In genomic region chr14:102063092-102063807, GRCh38 we compare ENCODE assay signal across 8 cellular contexts. TPM values are rescaled to one million over a fixed set of nuclear protein-coding genes. Genes with fewer than 3 reads are reported as not detected.
DNase-seq lines count a peak whose midpoint lies in the region; ATAC-seq, FAIRE-seq and TF ChIP-seq lines count a peak whose summit lies in the region.

No MANE protein-coding gene starts in this region.

- peaks cover 19% of the 10 kb centered on the region for H3K4me1 ChIP-seq in HepG2 (ENCODE audit: insufficient read depth, low read length)

- H3K9me3 ChIP-seq in HepG2 (ENCODE audit: low read length): no peaks in the 10 kb centered on the region

- CTCF ChIA-PET in Calu3 (lab: Charles Lee) (interaction anchor here (0.6 to 1.4 kb wide), 7 partner anchors 8 to 487 kb away, joined by 3 to 21 read pairs (median 4); no protein-coding TSS in a partner anchor), HEK293T (lab: Yijun Ruan, JAX) (interaction anchor here (0.7 to 2.1 kb wide), 4 partner anchors 14 to 299 kb away, joined by 3 to 8 read pairs (median 3); no protein-coding TSS in a partner anchor), HepG2 (lab: Yijun Ruan, JAX; ENCODE audit: low intra/inter-chr PET ratio, low total read pairs) (interaction anchor here (2.7 kb wide), 1 partner anchor 33 kb away, joined by 22 read pairs; no protein-coding TSS in a partner anchor)

- peak; percentile 36 for TF ChIP-seq CTCF in Calu3 (IDR thresholded peaks at IDR 0.05; ENCODE audit: unreplicated experiment)
- no peak for TF ChIP-seq CTCF in coronary artery (IDR thresholded peaks at IDR 0.05)
- peak; percentile 57 for TF ChIP-seq CTCF in HepG2 (CRISPR knock-in tag; IDR thresholded peaks at IDR 0.05)

- H2AFZ ChIP-seq in HepG2 (ENCODE audit: low read length): no peak overlapping the region

- H3K36me3 Mint-ChIP-seq in Calu3 (ENCODE audit: insufficient read depth, unreplicated experiment): peaks cover 5% of the 10 kb centered on the region

- peaks cover 2 to 3% of the 10 kb centered on the region in 2 experiments; a peak in 3 of 5 replicates for H3K27me3 ChIP-seq in HepG2 (ENCODE audit: control insufficient read depth in 1 of 2, insufficient read depth in 2 of 2, low read length in 2 of 2)

- intact Hi-C loops in Calu3 (cut with micrococcal nuclease; ENCODE audit: unreplicated experiment): loop anchor here (2.0 to 5.0 kb wide), 2 partner anchors 34 to 249 kb away; no protein-coding TSS in a partner anchor
- intact Hi-C loops in HepG2 (cut with micrococcal nuclease; ENCODE audit: unreplicated experiment): loop anchor here (1.0 kb wide), 1 partner anchor 33 kb away; no protein-coding TSS in a partner anchor

- H4K20me1 ChIP-seq in HepG2 (ENCODE audit: insufficient read depth, low read length): no peaks in the 10 kb centered on the region

- H3K4me3 ChIP-seq in coronary artery (no peak overlapping the region), HepG2 (replicated peaks in 1 of 3; ENCODE audit: insufficient read depth in 1 of 3, low read depth in 2 of 3, low read length in 3 of 3) (peak overlapping the region; percentile 22 to 68 (median 47); a peak in 5 of 6 replicates)

- ATAC-seq in HepG2 (peak; percentile 79), GM21360 (IDR thresholded peaks at IDR 0.05; ENCODE audit: unreplicated experiment) (no peak)

- H3K4me3 Mint-ChIP-seq in Calu3 (ENCODE audit: low read depth, unreplicated experiment): peak overlapping the region; percentile 49

- DNase-seq in Calu3 (peak; percentile 90), HEK293T (ENCODE audit: extremely low spot score) (peak; percentile 82), NCI-H510A (lab: John Stamatoyannopoulos, UW) (peak; percentile 52), coronary artery (ENCODE audit: low spot score) (peak; percentile 88), HepG2 (ENCODE audit: low spot score) (peak; percentile 83)
- peak; percentile 83 for DNase-seq in activated CD4-positive, alpha-beta T cell treated with anti-CD3 and anti-CD28 coated beads for 48 hours
- peak; percentile 15 to 52 (median 17) for DNase-seq in stimulated activated CD4-positive, alpha-beta T cell treated with anti-CD3 and anti-CD28 coated beads, TNF-alpha, amount 100 ng/mL, for 1 hour (ENCODE audit: low read depth in 3 of 3, low spot score in 1 of 3)

- TF ChIP-seq POLR2A in HepG2 (IDR thresholded peaks at IDR 0.05; ENCODE audit: insufficient read depth in 1 of 2, low read depth in 2 of 2, low read length in 2 of 2): no peak

- H3K9me3 Mint-ChIP-seq in Calu3 (ENCODE audit: low read depth, unreplicated experiment): no peaks in the 10 kb centered on the region

- POLR2A ChIA-PET in HEK293T (lab: Yijun Ruan, JAX): interaction anchor here (1.1 to 1.4 kb wide), 2 partner anchors 16 to 24 kb away, joined by 3 read pairs; no protein-coding TSS in a partner anchor
- POLR2A ChIA-PET in HepG2 (lab: Yijun Ruan, JAX): interaction anchor here (1.2 to 2.3 kb wide), 3 partner anchors 15 to 33 kb away, joined by 3 to 9 read pairs (median 4); no protein-coding TSS in a partner anchor

- no peaks in the 10 kb centered on the region for H3K27me3 Mint-ChIP-seq in Calu3 (ENCODE audit: unreplicated experiment)

- 3% methylated on average over 14 of the region's 26 CpGs for WGBS in HepG2 (ENCODE audit: low lambda C conversion rate)

- peak overlapping the region; percentile 93 for H3K4me2 ChIP-seq in HepG2 (ENCODE audit: low read depth, low read length)

- H3K27ac ChIP-seq in coronary artery (no peak overlapping the region), HepG2 (ENCODE audit: extremely low read length, insufficient read depth, low read length) (no peak overlapping the region)

- no peaks in the 10 kb centered on the region for H3K79me2 ChIP-seq in HepG2 (ENCODE audit: insufficient read depth, low read length)

- TF ChIP-seq RAD21 in HepG2 (CRISPR knock-in tag; IDR thresholded peaks at IDR 0.05): 0 out of 2 replicates have a peak, but pooled peaks have one; percentile 13

- BruUV-seq in Calu3 (replicated peaks; lab: Mats Ljungman, UMichigan) (no TSS peak), HepG2 (replicated peaks; lab: Mats Ljungman, UMichigan) (no TSS peak)

- no peak overlapping the region for H3K27ac Mint-ChIP-seq in Calu3 (ENCODE audit: unreplicated experiment)

- no peak for TF ChIP-seq EP300 in HepG2 (IDR thresholded peaks at IDR 0.05; ENCODE audit: low read depth in 2 of 2, low read length in 2 of 2)
- no peak for TF ChIP-seq EP300 in HepG2 (CRISPR knock-in tag; IDR thresholded peaks at IDR 0.05; ENCODE audit: borderline replicate concordance)

- H3K4me1 Mint-ChIP-seq in Calu3 (ENCODE audit: low read depth, unreplicated experiment): peaks cover 13% of the 10 kb centered on the region

- no peaks in the 10 kb centered on the region for H3K36me3 ChIP-seq in HepG2 (replicated peaks in 1 of 2; ENCODE audit: control insufficient read depth in 1 of 2, insufficient read depth in 2 of 2, low read length in 2 of 2)

- FAIRE-seq in HepG2 (lab: Jason Lieb, UNC): peak; percentile 77

- in situ Hi-C loops in HepG2 (cut with HindIII; ENCODE audit: extremely low pct_ligation_motif_present, low pct_unique_long_range_greater_than_20kb): loop anchor here (5.0 kb wide), 1 partner anchor 34 kb away; no protein-coding TSS in a partner anchor

- peak overlapping the region; percentile 41; the same call in 1 of the 2 replicates for H3K9ac ChIP-seq in HepG2 (ENCODE audit: insufficient read depth, low read depth, low read length)

TF ChIP-seq in HEK293T, 16 proteins besides CTCF, POLR2A, EP300 and RAD21 (continues in another document):
- TF ChIP-seq L3MBTL2 (conservative IDR thresholded peaks at IDR 0.05) (no peak), HDGF (IDR thresholded peaks at IDR 0.05; ENCODE audit: borderline replicate concordance) (no peak), LEF1 (IDR thresholded peaks at IDR 0.05; ENCODE audit: borderline replicate concordance) (no peak), PKNOX1 (IDR thresholded peaks at IDR 0.05) (no peak), ZNF384 (IDR thresholded peaks at IDR 0.05) (no peak), SUZ12 (IDR thresholded peaks at IDR 0.05) (no peak), FOXM1 (IDR thresholded peaks at IDR 0.05; ENCODE audit: borderline replicate concordance) (no peak), ELF4 (IDR thresholded peaks at IDR 0.05) (no peak), SP1 (IDR thresholded peaks at IDR 0.05) (no peak), FOXA1 (IDR thresholded peaks at IDR 0.05) (no peak), FOXK2 (IDR thresholded peaks at IDR 0.05) (no peak)

TF ChIP-seq in HepG2, 621 proteins besides CTCF, POLR2A, EP300 and RAD21 (continues in another document):
- 0 out of 2 replicates have a peak, but pooled peaks have one; percentile 8 for TF ChIP-seq HOXA3 (CRISPR knock-in tag; IDR thresholded peaks at IDR 0.05)
- peak; percentile 28 for TF ChIP-seq RBM39 (IDR thresholded peaks at IDR 0.05; ENCODE audit: low read depth, low read length, poor library complexity, severe bottlenecking)
- TF ChIP-seq ZNF614 (CRISPR knock-in tag; IDR thresholded peaks at IDR 0.05; ENCODE audit: borderline replicate concordance): peak; percentile 27; the same call in 1 of the 2 replicates
- no peak for TF ChIP-seq KDM4B (CRISPR knock-in tag; IDR thresholded peaks at IDR 0.05)
- TF ChIP-seq ATF7-NPFF (CRISPR knock-in tag; IDR thresholded peaks at IDR 0.05; ENCODE audit: low read depth): no peak
- TF ChIP-seq ZC3H13 (CRISPR knock-in tag; IDR thresholded peaks at IDR 0.05): no peak
- TF ChIP-seq DMAP1 (CRISPR knock-in tag; IDR thresholded peaks at IDR 0.05): no peak
- TF ChIP-seq HOXA7 (CRISPR knock-in tag; IDR thresholded peaks at IDR 0.05): no peak
- TF ChIP-seq RAD51 (IDR thresholded peaks at IDR 0.05; ENCODE audit: borderline replicate concordance): no peak
- TF ChIP-seq IRF2 (CRISPR knock-in tag; IDR thresholded peaks at IDR 0.05): no peak
- peak; percentile 27 for TF ChIP-seq TEAD3 (CRISPR knock-in tag; optimal IDR thresholded peaks at IDR 0.05; ENCODE audit: borderline replicate concordance)
- no peak for TF ChIP-seq CCAR2 (optimal IDR thresholded peaks at IDR 0.05; ENCODE audit: low read depth, low read length)
- no peak for TF ChIP-seq TFAP4 (IDR thresholded peaks at IDR 0.05; ENCODE audit: borderline replicate concordance, low read depth)
- TF ChIP-seq TARDBP (CRISPR knock-in tag; IDR thresholded peaks at IDR 0.05): no peak

RNA-seq across cellular contexts. Expression of gene HSP90AA1, which starts 23.6 kb away (rescaled TPM):
- total RNA-seq in Calu3 (2022) (1,038 and 1,111 TPM in 2 replicates), HepG2 (2016; rRNA removed; fragmentation: Illumina TruSeq; extraction: Trizol) (636 and 1,509 TPM in 2 replicates)
- 68.9 and 73.7 TPM in 2 replicates for total RNA-seq in HepG2 (2016; cell fraction: cytosol; rRNA removed; fragmentation: Illumina TruSeq; extraction: Trizol; ENCODE audit: low read depth)
- 651 and 1,441 TPM in 2 replicates for total RNA-seq in HepG2 (2016; cell fraction: insoluble cytoplasmic fraction; rRNA removed; fragmentation: Illumina TruSeq; extraction: Trizol)
- 133 and 157 TPM in 2 replicates for total RNA-seq in HepG2 (2016; cell fraction: membrane; rRNA removed; fragmentation: Illumina TruSeq; extraction: Trizol)
- 507 and 548 TPM in 2 replicates for total RNA-seq in HepG2 (2016; cell fraction: nucleus; rRNA removed; fragmentation: Illumina TruSeq; extraction: Trizol)
- polyA plus RNA-seq in HepG2 (2011; rRNA removed): 205 and 262 TPM in 2 replicates
- 127 and 221 TPM in 2 replicates for polyA plus RNA-seq in HepG2 (2011; cell fraction: cytosol; rRNA removed)
- 46.7 and 79.9 TPM in 2 replicates for polyA plus RNA-seq in HepG2 (2011; cell fraction: nucleus; rRNA removed)
- 319 and 504 TPM in 2 replicates for polyA plus RNA-seq in HepG2 (2012)
- polyA plus RNA-seq in HepG2 (2016; cell fraction: cytosol; fragmentation: Illumina TruSeq; extraction: Trizol; ENCODE audit: low read depth): 49.1 and 55.8 TPM in 2 replicates
- 1,691 and 1,814 TPM in 2 replicates for polyA plus RNA-seq in HepG2 (2016; cell fraction: insoluble cytoplasmic fraction; fragmentation: Illumina TruSeq; extraction: Trizol; ENCODE audit: low read depth)
- polyA plus RNA-seq in HepG2 (2016; cell fraction: membrane; fragmentation: Illumina TruSeq; extraction: Trizol; ENCODE audit: low read depth): 108 and 125 TPM in 2 replicates
- 669 and 675 TPM in 2 replicates for polyA plus RNA-seq in HepG2 (2016; cell fraction: nucleus; fragmentation: Illumina TruSeq; extraction: Trizol; ENCODE audit: insufficient read depth, low read depth)
- polyA minus RNA-seq in HepG2 (2011; rRNA and poly(A)+ RNA removed; ENCODE audit: low replicate concordance): 117 and 458 TPM in 2 replicates
- 494 and 532 TPM in 2 replicates for polyA minus RNA-seq in HepG2 (2011; cell fraction: cytosol; rRNA and poly(A)+ RNA removed)
- 134 and 221 TPM in 2 replicates for polyA minus RNA-seq in HepG2 (2011; cell fraction: nucleus; rRNA and poly(A)+ RNA removed)

Comparison
In these comparisons a context has a peak if more than half of its experiments do, and no peak if none do; other contexts are left out.
1. DNase-seq: peak in every context shown above with its lines; median percentile 90 in Calu3; 88 in coronary artery; 83 in activated CD4-positive, alpha-beta T cell treated with anti-CD3 and anti-CD28 coated beads for 48 hours; 83 in HepG2; 82 in HEK293T; 52 in NCI-H510A; 17 in stimulated activated CD4-positive, alpha-beta T cell treated with anti-CD3 and anti-CD28 coated beads, TNF-alpha, amount 100 ng/mL, for 1 hour.